In the genomic region with DNA sequence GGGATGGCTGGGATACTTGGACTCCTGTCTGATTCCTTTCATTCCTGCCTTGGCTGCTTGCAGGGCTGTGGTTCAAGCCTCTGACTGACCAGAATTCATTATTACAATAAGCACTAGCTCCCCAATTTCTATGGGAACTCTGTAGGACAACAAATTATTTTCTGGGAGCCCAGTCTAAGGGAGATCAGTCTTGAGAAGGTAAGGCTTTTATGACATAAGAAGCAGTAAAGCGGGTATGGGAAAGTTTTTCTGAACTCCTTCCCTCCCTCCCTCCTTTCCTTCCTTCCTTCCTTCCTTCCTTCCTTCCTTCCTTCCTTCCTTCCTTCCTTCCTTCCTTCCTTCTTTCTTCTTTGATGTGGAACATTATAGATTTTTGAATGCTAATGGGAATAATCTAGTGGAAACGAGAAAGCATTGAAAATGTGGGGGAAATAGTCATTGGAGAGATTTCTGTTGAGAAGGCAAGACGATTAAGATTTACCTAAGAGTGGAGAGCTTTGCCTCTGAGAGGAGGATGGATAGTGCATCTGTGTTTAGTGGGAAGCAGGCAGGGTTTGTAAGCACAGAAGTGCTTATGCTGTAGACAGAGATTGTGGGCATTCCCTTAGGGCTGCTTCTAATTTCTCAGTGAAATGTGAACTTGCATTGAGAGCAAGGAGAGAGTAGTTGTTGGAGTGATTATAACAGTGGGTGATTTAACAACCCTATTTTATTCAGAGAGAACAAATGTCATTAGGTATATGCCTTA, we compare ENCODE assay signal across 22 cellular contexts.
"Had no signal": no experiment of that assay in that cellular context is flagged by ENCODE, and none has a peak within 500 bp of the region (broad histone marks: within the 10 kb centered on the region; RNA-seq: fewer than 3 reads in every experiment).

No MANE protein-coding gene starts in this region.

- H2AFZ ChIP-seq: hepatocyte, parathyroid adenoma had no signal

- H3K9ac ChIP-seq: parathyroid adenoma had no signal

- H3K4me2 ChIP-seq: hepatocyte had no signal

- H3K4me1 ChIP-seq: left ventricle myocardium inferior, parathyroid adenoma, psoas muscle, tibial nerve, uterus had no signal

- H3K27me3 ChIP-seq: hepatocyte, neutrophil, tibial nerve, uterus had no signal

- H3K9me3 ChIP-seq: left ventricle myocardium inferior, neutrophil, psoas muscle, tibial nerve, uterus had no signal

- DNase-seq: islet precursor cell; left ventricle myocardium inferior; mesendoderm; naive B cell; natural killer cell; nephron progenitor cell; occipital lobe; psoas muscle; right cardiac atrium; stimulated activated CD4-positive, alpha-beta T cell treated with anti-CD3 and anti-CD28 coated beads, Interleukin-12 subunit alpha, Interleukin-12 subunit beta, amount 100 ng/mL, for 4 hours; stimulated activated CD4-positive, alpha-beta T cell treated with anti-CD3 and anti-CD28 coated beads, Interleukin-15, amount 100 ng/mL, for 24 hours; stimulated activated CD4-positive, alpha-beta T cell treated with anti-CD3 and anti-CD28 coated beads, Interleukin-2, amount 100 ng/mL, for 24 hours; stimulated activated CD4-positive, alpha-beta T cell treated with anti-CD3 and anti-CD28 coated beads, Interleukin-4, amount 100 ng/mL, for 24 hours; stimulated activated naive CD4-positive, alpha-beta T cell; substantia nigra; uterus had no signal

- H3K36me3 ChIP-seq: left ventricle myocardium inferior, neutrophil, tibial nerve, uterus had no signal

- H3K79me2 ChIP-seq: hepatocyte, parathyroid adenoma had no signal

- H3K4me3 ChIP-seq: hepatocyte, left ventricle myocardium inferior, lung, psoas muscle, skin epidermis, tibial nerve, uterus had no signal

- H3K27ac ChIP-seq: hepatocyte, left ventricle myocardium inferior, neutrophil, parathyroid adenoma, psoas muscle, skin epidermis, tibial nerve, uterus had no signal
